In the genomic region with DNA sequence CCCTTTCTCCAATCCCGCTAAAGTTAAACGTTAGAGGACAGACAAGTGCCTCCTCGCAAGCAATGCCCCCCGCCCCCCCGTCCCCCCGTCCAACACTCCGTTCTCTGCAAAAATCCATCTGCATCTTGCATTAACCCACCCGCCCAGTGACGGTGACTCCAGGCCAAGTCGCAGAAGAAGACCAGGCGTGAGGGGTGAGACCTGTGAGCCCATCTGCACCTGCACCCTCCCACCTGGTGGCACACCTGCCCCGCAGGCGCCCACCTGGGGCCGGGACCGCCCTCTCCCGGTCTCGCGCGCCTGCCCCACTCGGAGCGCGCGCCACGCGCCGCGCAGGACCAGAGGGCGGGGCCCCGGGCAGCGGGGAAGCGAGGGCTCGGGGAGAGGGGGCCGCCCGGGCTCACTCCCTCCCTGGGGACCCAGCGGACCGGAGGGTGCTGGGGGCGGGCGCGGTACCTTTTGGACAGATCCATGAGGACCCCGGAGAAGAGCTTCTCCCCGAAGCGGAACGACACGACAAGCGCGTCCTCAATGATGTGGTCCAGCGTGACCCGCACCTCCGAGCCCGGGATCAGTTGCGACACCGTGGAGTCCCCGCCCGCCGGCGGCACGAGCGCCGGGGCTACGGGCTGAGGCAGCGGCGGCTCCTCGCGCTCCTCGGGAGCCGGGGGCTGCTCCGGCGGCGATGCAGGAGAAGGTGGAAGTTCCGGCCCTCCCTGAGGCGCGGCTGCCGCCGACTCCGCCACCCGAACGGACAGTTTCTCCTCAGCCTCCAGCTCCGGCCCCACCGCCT, we compare ENCODE assay signal across 1 cellular context.
A peak's percentile ranks its signal among the peaks of the same experiment; 100 is the strongest.
TF ChIP-seq lines count a peak whose summit lies in the region.

No MANE protein-coding gene starts in this region.

TF ChIP-seq in WTC11, 78 proteins besides CTCF, POLR2A, EP300 and RAD21 (continued from another document):
- TF ChIP-seq, protein P1, sequence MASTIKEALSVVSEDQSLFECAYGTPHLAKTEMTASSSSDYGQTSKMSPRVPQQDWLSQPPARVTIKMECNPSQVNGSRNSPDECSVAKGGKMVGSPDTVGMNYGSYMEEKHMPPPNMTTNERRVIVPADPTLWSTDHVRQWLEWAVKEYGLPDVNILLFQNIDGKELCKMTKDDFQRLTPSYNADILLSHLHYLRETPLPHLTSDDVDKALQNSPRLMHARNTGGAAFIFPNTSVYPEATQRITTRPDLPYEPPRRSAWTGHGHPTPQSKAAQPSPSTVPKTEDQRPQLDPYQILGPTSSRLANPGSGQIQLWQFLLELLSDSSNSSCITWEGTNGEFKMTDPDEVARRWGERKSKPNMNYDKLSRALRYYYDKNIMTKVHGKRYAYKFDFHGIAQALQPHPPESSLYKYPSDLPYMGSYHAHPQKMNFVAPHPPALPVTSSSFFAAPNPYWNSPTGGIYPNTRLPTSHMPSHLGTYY (CRISPR knock-in tag; IDR thresholded peaks at IDR 0.05): no peak
- no peak for TF ChIP-seq ZNF121 (CRISPR knock-in tag; IDR thresholded peaks at IDR 0.05)
- TF ChIP-seq ATF1 (CRISPR knock-in tag; IDR thresholded peaks at IDR 0.05): peak; percentile 89; the same call in 1 of the 2 replicates
- no peak for TF ChIP-seq ZMAT4 (CRISPR knock-in tag; IDR thresholded peaks at IDR 0.05)
- TF ChIP-seq ZNF396 (CRISPR knock-in tag; IDR thresholded peaks at IDR 0.05; ENCODE audit: borderline replicate concordance): no peak
- no peak for TF ChIP-seq ZNF671 (CRISPR knock-in tag; IDR thresholded peaks at IDR 0.05)
- TF ChIP-seq, protein P2, sequence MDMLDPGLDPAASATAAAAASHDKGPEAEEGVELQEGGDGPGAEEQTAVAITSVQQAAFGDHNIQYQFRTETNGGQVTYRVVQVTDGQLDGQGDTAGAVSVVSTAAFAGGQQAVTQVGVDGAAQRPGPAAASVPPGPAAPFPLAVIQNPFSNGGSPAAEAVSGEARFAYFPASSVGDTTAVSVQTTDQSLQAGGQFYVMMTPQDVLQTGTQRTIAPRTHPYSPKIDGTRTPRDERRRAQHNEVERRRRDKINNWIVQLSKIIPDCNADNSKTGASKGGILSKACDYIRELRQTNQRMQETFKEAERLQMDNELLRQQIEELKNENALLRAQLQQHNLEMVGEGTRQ (CRISPR knock-in tag; IDR thresholded peaks at IDR 0.05): no peak
- TF ChIP-seq NR1H2 (CRISPR knock-in tag; IDR thresholded peaks at IDR 0.05): no peak
- TF ChIP-seq NFYB (CRISPR knock-in tag; conservative IDR thresholded peaks at IDR 0.05; ENCODE audit: low read depth): no peak
- TF ChIP-seq, protein P3, sequence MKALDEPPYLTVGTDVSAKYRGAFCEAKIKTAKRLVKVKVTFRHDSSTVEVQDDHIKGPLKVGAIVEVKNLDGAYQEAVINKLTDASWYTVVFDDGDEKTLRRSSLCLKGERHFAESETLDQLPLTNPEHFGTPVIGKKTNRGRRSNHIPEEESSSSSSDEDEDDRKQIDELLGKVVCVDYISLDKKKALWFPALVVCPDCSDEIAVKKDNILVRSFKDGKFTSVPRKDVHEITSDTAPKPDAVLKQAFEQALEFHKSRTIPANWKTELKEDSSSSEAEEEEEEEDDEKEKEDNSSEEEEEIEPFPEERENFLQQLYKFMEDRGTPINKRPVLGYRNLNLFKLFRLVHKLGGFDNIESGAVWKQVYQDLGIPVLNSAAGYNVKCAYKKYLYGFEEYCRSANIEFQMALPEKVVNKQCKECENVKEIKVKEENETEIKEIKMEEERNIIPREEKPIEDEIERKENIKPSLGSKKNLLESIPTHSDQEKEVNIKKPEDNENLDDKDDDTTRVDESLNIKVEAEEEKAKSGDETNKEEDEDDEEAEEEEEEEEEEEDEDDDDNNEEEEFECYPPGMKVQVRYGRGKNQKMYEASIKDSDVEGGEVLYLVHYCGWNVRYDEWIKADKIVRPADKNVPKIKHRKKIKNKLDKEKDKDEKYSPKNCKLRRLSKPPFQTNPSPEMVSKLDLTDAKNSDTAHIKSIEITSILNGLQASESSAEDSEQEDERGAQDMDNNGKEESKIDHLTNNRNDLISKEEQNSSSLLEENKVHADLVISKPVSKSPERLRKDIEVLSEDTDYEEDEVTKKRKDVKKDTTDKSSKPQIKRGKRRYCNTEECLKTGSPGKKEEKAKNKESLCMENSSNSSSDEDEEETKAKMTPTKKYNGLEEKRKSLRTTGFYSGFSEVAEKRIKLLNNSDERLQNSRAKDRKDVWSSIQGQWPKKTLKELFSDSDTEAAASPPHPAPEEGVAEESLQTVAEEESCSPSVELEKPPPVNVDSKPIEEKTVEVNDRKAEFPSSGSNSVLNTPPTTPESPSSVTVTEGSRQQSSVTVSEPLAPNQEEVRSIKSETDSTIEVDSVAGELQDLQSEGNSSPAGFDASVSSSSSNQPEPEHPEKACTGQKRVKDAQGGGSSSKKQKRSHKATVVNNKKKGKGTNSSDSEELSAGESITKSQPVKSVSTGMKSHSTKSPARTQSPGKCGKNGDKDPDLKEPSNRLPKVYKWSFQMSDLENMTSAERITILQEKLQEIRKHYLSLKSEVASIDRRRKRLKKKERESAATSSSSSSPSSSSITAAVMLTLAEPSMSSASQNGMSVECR (CRISPR knock-in tag; IDR thresholded peaks at IDR 0.05; ENCODE audit: borderline replicate concordance): no peak
- no peak for TF ChIP-seq MLX (CRISPR knock-in tag; IDR thresholded peaks at IDR 0.05)
- TF ChIP-seq, protein P4, sequence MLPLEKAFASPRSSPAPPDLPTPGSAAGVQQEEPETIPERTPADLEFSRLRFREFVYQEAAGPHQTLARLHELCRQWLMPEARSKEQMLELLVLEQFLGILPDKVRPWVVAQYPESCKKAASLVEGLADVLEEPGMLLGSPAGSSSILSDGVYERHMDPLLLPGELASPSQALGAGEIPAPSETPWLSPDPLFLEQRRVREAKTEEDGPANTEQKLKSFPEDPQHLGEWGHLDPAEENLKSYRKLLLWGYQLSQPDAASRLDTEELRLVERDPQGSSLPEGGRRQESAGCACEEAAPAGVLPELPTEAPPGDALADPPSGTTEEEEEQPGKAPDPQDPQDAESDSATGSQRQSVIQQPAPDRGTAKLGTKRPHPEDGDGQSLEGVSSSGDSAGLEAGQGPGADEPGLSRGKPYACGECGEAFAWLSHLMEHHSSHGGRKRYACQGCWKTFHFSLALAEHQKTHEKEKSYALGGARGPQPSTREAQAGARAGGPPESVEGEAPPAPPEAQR (CRISPR knock-in tag; IDR thresholded peaks at IDR 0.05): no peak
- TF ChIP-seq NR2C2 (CRISPR knock-in tag; IDR thresholded peaks at IDR 0.05): peak; percentile 11; the same call in 1 of the 2 replicates
- TF ChIP-seq ZBTB21 (CRISPR knock-in tag; IDR thresholded peaks at IDR 0.05; ENCODE audit: borderline replicate concordance): no peak
- no peak for TF ChIP-seq TEAD1 (CRISPR knock-in tag; IDR thresholded peaks at IDR 0.05)
- no peak for TF ChIP-seq ATF2 (CRISPR knock-in tag; IDR thresholded peaks at IDR 0.05; ENCODE audit: borderline replicate concordance, low read depth)
- TF ChIP-seq FOXP4 (CRISPR knock-in tag; IDR thresholded peaks at IDR 0.05): 0 out of 2 replicates have a peak, but pooled peaks have one; percentile 56
- TF ChIP-seq, protein P5, sequence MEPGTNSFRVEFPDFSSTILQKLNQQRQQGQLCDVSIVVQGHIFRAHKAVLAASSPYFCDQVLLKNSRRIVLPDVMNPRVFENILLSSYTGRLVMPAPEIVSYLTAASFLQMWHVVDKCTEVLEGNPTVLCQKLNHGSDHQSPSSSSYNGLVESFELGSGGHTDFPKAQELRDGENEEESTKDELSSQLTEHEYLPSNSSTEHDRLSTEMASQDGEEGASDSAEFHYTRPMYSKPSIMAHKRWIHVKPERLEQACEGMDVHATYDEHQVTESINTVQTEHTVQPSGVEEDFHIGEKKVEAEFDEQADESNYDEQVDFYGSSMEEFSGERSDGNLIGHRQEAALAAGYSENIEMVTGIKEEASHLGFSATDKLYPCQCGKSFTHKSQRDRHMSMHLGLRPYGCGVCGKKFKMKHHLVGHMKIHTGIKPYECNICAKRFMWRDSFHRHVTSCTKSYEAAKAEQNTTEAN (CRISPR knock-in tag; IDR thresholded peaks at IDR 0.05): no peak
- TF ChIP-seq PRDM15 (CRISPR knock-in tag; IDR thresholded peaks at IDR 0.05): 0 out of 2 replicates have a peak, but pooled peaks have one; percentile 26
- TF ChIP-seq ZNF281 (CRISPR knock-in tag; IDR thresholded peaks at IDR 0.05): no peak
- no peak for TF ChIP-seq CDX4 (CRISPR knock-in tag; IDR thresholded peaks at IDR 0.05; ENCODE audit: borderline replicate concordance)
- TF ChIP-seq ETV6 (CRISPR knock-in tag; IDR thresholded peaks at IDR 0.05): no peak
- no peak for TF ChIP-seq GTF2I (CRISPR knock-in tag; conservative IDR thresholded peaks at IDR 0.05)
